25 cellular contexts compared by ENCODE assay signal in genomic region chr12:53115112-53115890, GRCh38. TPM values are rescaled to one million over a fixed set of nuclear protein-coding genes. Genes with fewer than 3 reads are reported as not detected.
DNase-seq lines count a peak whose midpoint lies in the region; ATAC-seq lines count a peak whose summit lies in the region.
"Had no signal": no experiment of that assay in that cellular context is flagged by ENCODE, and none has a peak within 500 bp of the region (broad histone marks: within the 10 kb centered on the region; RNA-seq: fewer than 3 reads in every experiment).

No MANE protein-coding gene starts in this region.

- H3K9ac ChIP-seq in mesendoderm (ENCODE audit: low read length): no peak overlapping the region

- H2BK120ac ChIP-seq in mesendoderm (ENCODE audit: low read depth, low read length): no peak overlapping the region

- H3K4ac ChIP-seq in mesendoderm (ENCODE audit: low read depth, low read length): no peak overlapping the region

- H3K18ac ChIP-seq in mesendoderm (ENCODE audit: low read length): no peak overlapping the region

- H3K4me3 ChIP-seq in mesendoderm (ENCODE audit: low read length) (no peak overlapping the region), aorta (ENCODE audit: low read length in 2 of 2) (no peak overlapping the region)
- no peak overlapping the region for H3K4me3 ChIP-seq in CD4-positive, alpha-beta memory T cell (ENCODE audit: low read length in 2 of 2)
- H3K4me3 ChIP-seq: colonic mucosa had no signal

- no peak for ATAC-seq in activated naive CD8-positive, alpha-beta T cell treated with anti-CD3 and anti-CD28 coated beads, Interleukin-2, amount 50 U/mL, for 24 hours
- peak; percentile 62 for ATAC-seq in aorta (ENCODE audit: low FRiP score)

- peak; percentile 16 for DNase-seq in activated naive CD8-positive, alpha-beta T cell treated with anti-CD3 and anti-CD28 coated beads for 36 hours
- DNase-seq in activated naive CD8-positive, alpha-beta T cell treated with anti-CD3 and anti-CD28 coated beads, Interleukin-2, amount 50 U/mL, for 24 hours: no peak
- DNase-seq in cardiac septum (ENCODE audit: low spot score) (peak; percentile 74), mesendoderm (peak; percentile 55), aorta (no peak), DMS 273 treated with DMSO at 0.1 percent for 48 hours (lab: John Stamatoyannopoulos, UW) (no peak)
- no peak for DNase-seq in CD4-positive, alpha-beta memory T cell
- DNase-seq in stimulated activated CD4-positive, alpha-beta T cell treated with anti-CD3 and anti-CD28 coated beads, Interleukin-12 subunit alpha, Interleukin-12 subunit beta, amount 100 ng/mL, for 4 hours: no peak
- DNase-seq: ACHN; activated CD4-positive, CD25-positive, alpha-beta regulatory T cell; activated gamma-delta T cell treated with Interleukin-2 at 50 U/mL for 16 hours; CD4-positive, CD25-positive, alpha-beta regulatory T cell; colonic mucosa; MM.1S; naive B cell; NCI-H510A; SHP77; stimulated activated naive CD4-positive, alpha-beta T cell treated with Interleukin-2 at 50 U/mL for 16 hours had no signal

- H3K4me3 Mint-ChIP-seq in activated naive CD8-positive, alpha-beta T cell treated with anti-CD3 and anti-CD28 coated beads for 36 hours: no peak overlapping the region
- no peak overlapping the region for H3K4me3 Mint-ChIP-seq in activated naive CD8-positive, alpha-beta T cell treated with anti-CD3 and anti-CD28 coated beads, Interleukin-2, amount 50 U/mL, for 24 hours
- H3K4me3 Mint-ChIP-seq in CD4-positive, alpha-beta memory T cell: no peak overlapping the region
- H3K4me3 Mint-ChIP-seq: CD4-positive, CD25-positive, alpha-beta regulatory T cell; naive B cell had no signal

- H2AK5ac ChIP-seq in mesendoderm (ENCODE audit: low read length): no peak overlapping the region

- no peaks in the 10 kb centered on the region for H3K4me1 ChIP-seq in mesendoderm (ENCODE audit: control insufficient read depth, low read depth, low read length)
- H3K4me1 ChIP-seq in aorta (ENCODE audit: control insufficient read depth in 1 of 2, insufficient read depth in 2 of 2, low read length in 2 of 2): no peaks in the 10 kb centered on the region
- H3K4me1 ChIP-seq in CD4-positive, alpha-beta memory T cell (ENCODE audit: insufficient read depth, low read length): no peaks in the 10 kb centered on the region
- H3K4me1 ChIP-seq: colonic mucosa had no signal

- no peaks in the 10 kb centered on the region for H3K9me3 ChIP-seq in aorta (ENCODE audit: control insufficient read depth, low read length)
- H3K9me3 ChIP-seq in CD4-positive, alpha-beta memory T cell (ENCODE audit: control insufficient read depth in 1 of 2, low read length in 2 of 2): no peaks in the 10 kb centered on the region
- H3K9me3 ChIP-seq: colonic mucosa had no signal

- H3K27me3 Mint-ChIP-seq in activated naive CD8-positive, alpha-beta T cell treated with anti-CD3 and anti-CD28 coated beads for 36 hours: no peaks in the 10 kb centered on the region
- H3K27me3 Mint-ChIP-seq in activated naive CD8-positive, alpha-beta T cell treated with anti-CD3 and anti-CD28 coated beads, Interleukin-2, amount 50 U/mL, for 24 hours: no peaks in the 10 kb centered on the region
- no peaks in the 10 kb centered on the region for H3K27me3 Mint-ChIP-seq in CD4-positive, alpha-beta memory T cell

- no peaks in the 10 kb centered on the region for H3K9me3 Mint-ChIP-seq in activated naive CD8-positive, alpha-beta T cell treated with anti-CD3 and anti-CD28 coated beads for 36 hours
- H3K9me3 Mint-ChIP-seq in activated naive CD8-positive, alpha-beta T cell treated with anti-CD3 and anti-CD28 coated beads, Interleukin-2, amount 50 U/mL, for 24 hours: no peaks in the 10 kb centered on the region
- H3K9me3 Mint-ChIP-seq in CD4-positive, alpha-beta memory T cell: no peaks in the 10 kb centered on the region
- H3K9me3 Mint-ChIP-seq: CD4-positive, CD25-positive, alpha-beta regulatory T cell; naive B cell had no signal

- CTCF ChIA-PET in CD4-positive, alpha-beta memory T cell (lab: Charles Lee; ENCODE audit: partially characterized antibody): interaction anchor here (1.1 kb wide), 1 partner anchor 48 kb away, joined by 3 read pairs; no protein-coding TSS in a partner anchor

- no peaks in the 10 kb centered on the region for H3K79me2 ChIP-seq in mesendoderm (ENCODE audit: control insufficient read depth, insufficient read depth, low read length)

- H3K4me2 ChIP-seq in mesendoderm (ENCODE audit: low read length): no peak overlapping the region

- no peaks in the 10 kb centered on the region for H3K4me1 Mint-ChIP-seq in activated naive CD8-positive, alpha-beta T cell treated with anti-CD3 and anti-CD28 coated beads for 36 hours
- no peaks in the 10 kb centered on the region for H3K4me1 Mint-ChIP-seq in activated naive CD8-positive, alpha-beta T cell treated with anti-CD3 and anti-CD28 coated beads, Interleukin-2, amount 50 U/mL, for 24 hours
- no peaks in the 10 kb centered on the region for H3K4me1 Mint-ChIP-seq in CD4-positive, alpha-beta memory T cell
- H3K4me1 Mint-ChIP-seq: CD4-positive, CD25-positive, alpha-beta regulatory T cell; naive B cell had no signal

- no CpG with 5 or more reads among the region's 33 CpGs for WGBS in mesendoderm (ENCODE audit: extremely low coverage, insufficient coverage, low lambda C conversion rate)
- WGBS in aorta, 2 donors: 89% methylated on average over 33 of the region's 33 CpGs

- POLR2A ChIA-PET in CD4-positive, alpha-beta memory T cell (lab: Charles Lee; ENCODE audit: partially characterized antibody): no interaction called here

- H2BK15ac ChIP-seq in mesendoderm (replicated peaks; ENCODE audit: low read depth): no peak overlapping the region

- H3K23ac ChIP-seq in mesendoderm (ENCODE audit: low read length): no peak overlapping the region

- H3K36me3 ChIP-seq in mesendoderm (ENCODE audit: control insufficient read depth, insufficient read depth, low read length) (no peaks in the 10 kb centered on the region), aorta (ENCODE audit: control insufficient read depth in 1 of 2, insufficient read depth in 2 of 2, low read length in 1 of 2) (no peaks in the 10 kb centered on the region)
- no peaks in the 10 kb centered on the region for H3K36me3 ChIP-seq in CD4-positive, alpha-beta memory T cell (ENCODE audit: insufficient read depth, low read length)
- H3K36me3 ChIP-seq: colonic mucosa had no signal

- no peaks in the 10 kb centered on the region for H3K36me3 Mint-ChIP-seq in activated naive CD8-positive, alpha-beta T cell treated with anti-CD3 and anti-CD28 coated beads for 36 hours
- H3K36me3 Mint-ChIP-seq in activated naive CD8-positive, alpha-beta T cell treated with anti-CD3 and anti-CD28 coated beads, Interleukin-2, amount 50 U/mL, for 24 hours (ENCODE audit: low read depth): no peaks in the 10 kb centered on the region
- H3K36me3 Mint-ChIP-seq in CD4-positive, alpha-beta memory T cell: no peaks in the 10 kb centered on the region
- H3K36me3 Mint-ChIP-seq: CD4-positive, CD25-positive, alpha-beta regulatory T cell; naive B cell had no signal

- no peak overlapping the region for H2BK5ac ChIP-seq in mesendoderm (ENCODE audit: low read length)

- intact Hi-C loops in cardiac septum (cut with DNase I) (no loop called here), aorta (cut with DNase I) (loop anchor here (5.0 kb wide), 2 partner anchors 37 to 42 kb away; no protein-coding TSS in a partner anchor)
- intact Hi-C loops in CD4-positive, alpha-beta memory T cell (cut with micrococcal nuclease): no loop called here

- H3K56ac ChIP-seq in mesendoderm (ENCODE audit: low read length): no peak overlapping the region

- no peak overlapping the region for H3K27ac Mint-ChIP-seq in activated naive CD8-positive, alpha-beta T cell treated with anti-CD3 and anti-CD28 coated beads for 36 hours
- H3K27ac Mint-ChIP-seq in activated naive CD8-positive, alpha-beta T cell treated with anti-CD3 and anti-CD28 coated beads, Interleukin-2, amount 50 U/mL, for 24 hours: no peak overlapping the region
- no peak overlapping the region for H3K27ac Mint-ChIP-seq in CD4-positive, alpha-beta memory T cell
- H3K27ac Mint-ChIP-seq: CD4-positive, CD25-positive, alpha-beta regulatory T cell had no signal

- no peak overlapping the region for H4K5ac ChIP-seq in mesendoderm (ENCODE audit: low read length)

- no peaks in the 10 kb centered on the region for H3K79me1 ChIP-seq in mesendoderm (ENCODE audit: low read length)

- H3K27ac ChIP-seq in mesendoderm (ENCODE audit: low read depth, low read length): no peak overlapping the region
- peak overlapping the region; percentile 73 to 99 for H3K27ac ChIP-seq in aorta (ENCODE audit: low read depth in 1 of 2, low read length in 2 of 2)
- no peak overlapping the region for H3K27ac ChIP-seq in CD4-positive, alpha-beta memory T cell (ENCODE audit: low read depth, low read length)
- H3K27ac ChIP-seq: colonic mucosa had no signal

- no peaks in the 10 kb centered on the region for H3K27me3 ChIP-seq in mesendoderm (ENCODE audit: insufficient read depth, low read length, poor library complexity)
- no peaks in the 10 kb centered on the region for H3K27me3 ChIP-seq in aorta (ENCODE audit: control insufficient read depth in 1 of 2, insufficient read depth in 2 of 2, low read length in 1 of 2)
- no peaks in the 10 kb centered on the region for H3K27me3 ChIP-seq in CD4-positive, alpha-beta memory T cell (ENCODE audit: insufficient read depth, low read length)
- H3K27me3 ChIP-seq: colonic mucosa had no signal

- H4K8ac ChIP-seq in mesendoderm (ENCODE audit: low read depth, low read length): no peak overlapping the region

RNA-seq across cellular contexts. Expression of gene SOAT2, which starts 12.0 kb away (rescaled TPM):
- total RNA-seq in activated naive CD8-positive, alpha-beta T cell treated with anti-CD3 and anti-CD28 coated beads for 36 hours: 1 to 10 TPM; 3.1 to 3.8 TPM
- total RNA-seq in cardiac septum (not detected), aorta (1 to 10 TPM in 1 of 2 donors, under 1 TPM in 1; 0.63 to 1.2 TPM)
- polyA plus RNA-seq in mesendoderm (2013, experiment 1 of 2): not detected
- polyA plus RNA-seq in mesendoderm (2013, experiment 2 of 2): 0.01 TPM
- polyA plus RNA-seq in aorta: 1 to 10 TPM; 1.5 to 3.4 TPM
- under 1 TPM; 0.26 to 0.42 TPM for total RNA-seq in CD4-positive, alpha-beta memory T cell
- under 1 TPM; 0.20 to 0.85 TPM for polyA plus RNA-seq in CD4-positive, alpha-beta memory T cell
- total RNA-seq: astrocyte; Daoy; endothelial cell of umbilical vein; fibroblast of villous mesenchyme; pulmonary artery endothelial cell; T-helper 1 cell treated with Interleukin-12 subunit alpha and Interleukin-12 subunit beta and Interleukin-4 antibody, amounts not matched to agents 30 ng/mL and 1 ng/mL, for 36 hours; urinary bladder had no signal
- polyA plus RNA-seq: CD4-positive, CD25-positive, alpha-beta regulatory T cell; endothelial cell of umbilical vein had no signal

RNA-seq across cellular contexts. Expression of gene IGFBP6, which starts 17.8 kb away (rescaled TPM):
- 1 to 10 TPM; 1.9 to 2.2 TPM for total RNA-seq in activated naive CD8-positive, alpha-beta T cell treated with anti-CD3 and anti-CD28 coated beads for 36 hours
- total RNA-seq in cardiac septum (42.3 TPM), aorta (100 to 1,000 TPM; 820 to 979 TPM)
- 4.1 TPM for polyA plus RNA-seq in mesendoderm (2013, experiment 1 of 2)
- 4.5 TPM for polyA plus RNA-seq in mesendoderm (2013, experiment 2 of 2)
- 100 to 1,000 TPM; 507 to 837 TPM for polyA plus RNA-seq in aorta
- under 1 TPM in 1 of 2 experiments, not detected in 1; 0.61 TPM for total RNA-seq in CD4-positive, alpha-beta memory T cell
- polyA plus RNA-seq in CD4-positive, alpha-beta memory T cell: 1 to 10 TPM in 1 of 2 donors, under 1 TPM in 1; 0.53 to 1.5 TPM
- total RNA-seq: CD4-positive, CD25-positive, alpha-beta regulatory T cell; T-helper 1 cell treated with Interleukin-12 subunit alpha and Interleukin-12 subunit beta and Interleukin-4 antibody, amounts not matched to agents 30 ng/mL and 1 ng/mL, for 36 hours had no signal

RNA-seq across cellular contexts. Expression of gene SPRYD3, which starts 36.1 kb away (rescaled TPM):
- total RNA-seq in activated naive CD8-positive, alpha-beta T cell treated with anti-CD3 and anti-CD28 coated beads for 36 hours: 10 to 100 TPM; 23.5 to 25.7 TPM
- total RNA-seq in cardiac septum (63.5 TPM), aorta (100 to 1,000 TPM in 1 of 2 donors, 10 to 100 TPM in 1; 71.6 to 101 TPM)
- polyA plus RNA-seq in mesendoderm (2013, experiment 1 of 2): 4.4 TPM
- 4.3 TPM for polyA plus RNA-seq in mesendoderm (2013, experiment 2 of 2)
- polyA plus RNA-seq in aorta: 10 to 100 TPM; 53.8 to 60.9 TPM
- 10 to 100 TPM; 54.3 to 59.3 TPM for total RNA-seq in CD4-positive, alpha-beta memory T cell
- polyA plus RNA-seq in CD4-positive, alpha-beta memory T cell: 10 to 100 TPM; 54.2 to 71.7 TPM

Comparison
In these comparisons a context has a peak if more than half of its experiments do, and no peak if none do; other contexts are left out.
1. DNase-seq: peak in activated naive CD8-positive, alpha-beta T cell treated with anti-CD3 and anti-CD28 coated beads for 36 hours (single experiment), cardiac septum (single experiment) and mesendoderm (single experiment); none in activated naive CD8-positive, alpha-beta T cell treated with anti-CD3 and anti-CD28 coated beads, Interleukin-2, amount 50 U/mL, for 24 hours (single experiment), aorta (0 of 2), CD4-positive, alpha-beta memory T cell (0 of 5), DMS 273 treated with DMSO at 0.1 percent for 48 hours (single experiment) and stimulated activated CD4-positive, alpha-beta T cell treated with anti-CD3 and anti-CD28 coated beads, Interleukin-12 subunit alpha, Interleukin-12 subunit beta, amount 100 ng/mL, for 4 hours (single experiment).
2. H3K27ac ChIP-seq: peak in aorta (2 of 2); none in mesendoderm (single experiment) and CD4-positive, alpha-beta memory T cell (single experiment).
3. RNA of gene IGFBP6, which starts 17.8 kb away (total RNA-seq): 820 to 979 TPM in aorta; 42.3 TPM in cardiac septum (single experiment), 1.9 to 2.2 TPM in activated naive CD8-positive, alpha-beta T cell treated with anti-CD3 and anti-CD28 coated beads for 36 hours and 0.61 TPM in CD4-positive, alpha-beta memory T cell; every median in the first group is over 10 times any median in the second.
4. intact Hi-C loops: an anchor here in aorta (5.0 kb wide); none called in cardiac septum and CD4-positive, alpha-beta memory T cell.